Comparison of ENCODE assay signal across 1 cellular context in the genomic region with DNA sequence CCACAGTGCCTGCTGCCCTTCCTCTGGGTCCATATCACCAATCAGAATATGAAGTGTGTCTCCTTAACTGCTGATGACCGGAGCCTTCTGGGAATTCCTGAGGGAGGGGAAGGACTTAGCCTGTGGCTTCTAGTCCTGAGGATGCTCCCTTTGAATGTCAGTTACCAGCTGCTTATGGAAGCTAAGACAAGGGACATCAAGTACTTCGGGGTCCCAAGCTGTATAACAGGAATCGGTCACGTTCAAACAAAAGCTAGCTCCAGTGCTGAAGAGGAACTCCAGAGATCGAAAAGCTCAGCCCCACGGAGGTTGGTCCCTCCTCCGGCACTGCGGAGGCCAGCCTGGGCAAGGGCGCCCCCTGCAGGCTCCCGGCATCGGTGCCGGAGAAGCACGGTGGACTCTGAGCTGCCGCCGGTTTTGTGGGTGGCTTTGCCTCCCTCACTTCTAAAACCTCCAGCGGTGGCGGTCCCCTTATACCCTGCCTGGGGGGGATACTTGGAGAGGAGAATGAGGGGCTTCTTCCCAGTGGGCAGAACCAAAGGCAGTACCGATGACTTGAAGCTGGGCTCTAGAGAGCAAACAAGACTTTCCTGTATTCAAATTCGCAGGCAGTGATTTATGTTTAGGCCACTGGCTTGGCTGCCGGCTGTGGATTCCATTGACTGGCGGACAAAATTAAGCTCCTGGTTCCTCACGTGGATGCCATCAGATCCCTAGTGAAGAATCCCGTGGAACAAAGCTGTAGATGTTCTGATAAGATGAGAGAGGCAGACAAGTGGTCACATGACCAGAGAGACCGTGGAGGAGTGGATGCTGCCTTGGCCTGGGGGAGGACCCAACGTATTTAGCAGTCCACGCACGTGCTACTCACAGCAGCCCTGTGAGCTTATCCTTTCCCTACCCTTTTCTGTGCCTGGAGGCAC.
TF ChIP-seq lines count a peak whose summit lies in the region.

No MANE protein-coding gene starts in this region.

TF ChIP-seq in K562, 482 proteins besides CTCF, POLR2A, EP300 and RAD21 (continued from another document and continues in another):
- TF ChIP-seq, protein P1, sequence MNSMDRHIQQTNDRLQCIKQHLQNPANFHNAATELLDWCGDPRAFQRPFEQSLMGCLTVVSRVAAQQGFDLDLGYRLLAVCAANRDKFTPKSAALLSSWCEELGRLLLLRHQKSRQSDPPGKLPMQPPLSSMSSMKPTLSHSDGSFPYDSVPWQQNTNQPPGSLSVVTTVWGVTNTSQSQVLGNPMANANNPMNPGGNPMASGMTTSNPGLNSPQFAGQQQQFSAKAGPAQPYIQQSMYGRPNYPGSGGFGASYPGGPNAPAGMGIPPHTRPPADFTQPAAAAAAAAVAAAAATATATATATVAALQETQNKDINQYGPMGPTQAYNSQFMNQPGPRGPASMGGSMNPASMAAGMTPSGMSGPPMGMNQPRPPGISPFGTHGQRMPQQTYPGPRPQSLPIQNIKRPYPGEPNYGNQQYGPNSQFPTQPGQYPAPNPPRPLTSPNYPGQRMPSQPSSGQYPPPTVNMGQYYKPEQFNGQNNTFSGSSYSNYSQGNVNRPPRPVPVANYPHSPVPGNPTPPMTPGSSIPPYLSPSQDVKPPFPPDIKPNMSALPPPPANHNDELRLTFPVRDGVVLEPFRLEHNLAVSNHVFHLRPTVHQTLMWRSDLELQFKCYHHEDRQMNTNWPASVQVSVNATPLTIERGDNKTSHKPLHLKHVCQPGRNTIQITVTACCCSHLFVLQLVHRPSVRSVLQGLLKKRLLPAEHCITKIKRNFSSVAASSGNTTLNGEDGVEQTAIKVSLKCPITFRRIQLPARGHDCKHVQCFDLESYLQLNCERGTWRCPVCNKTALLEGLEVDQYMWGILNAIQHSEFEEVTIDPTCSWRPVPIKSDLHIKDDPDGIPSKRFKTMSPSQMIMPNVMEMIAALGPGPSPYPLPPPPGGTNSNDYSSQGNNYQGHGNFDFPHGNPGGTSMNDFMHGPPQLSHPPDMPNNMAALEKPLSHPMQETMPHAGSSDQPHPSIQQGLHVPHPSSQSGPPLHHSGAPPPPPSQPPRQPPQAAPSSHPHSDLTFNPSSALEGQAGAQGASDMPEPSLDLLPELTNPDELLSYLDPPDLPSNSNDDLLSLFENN (IDR thresholded peaks at IDR 0.05; ENCODE audit: low read depth in 2 of 2, low read length in 2 of 2): no peak; a peak in 1 of 4 replicates
- TF ChIP-seq PHF8 (IDR thresholded peaks at IDR 0.05; ENCODE audit: borderline replicate concordance, low read length): no peak
- no peak for TF ChIP-seq SRSF7 (optimal IDR thresholded peaks at IDR 0.05; ENCODE audit: low read depth, low read length)
- no peak for TF ChIP-seq TBP (optimal IDR thresholded peaks at IDR 0.05; ENCODE audit: low read depth, low read length)
- TF ChIP-seq FOXJ3 (CRISPR knock-in tag; IDR thresholded peaks at IDR 0.05): no peak
- TF ChIP-seq KLF1 (tag; IDR thresholded peaks at IDR 0.05): no peak
- no peak for TF ChIP-seq HMG20A (CRISPR knock-in tag; conservative IDR thresholded peaks at IDR 0.05)
- TF ChIP-seq OTX1 (CRISPR knock-in tag; IDR thresholded peaks at IDR 0.05): no peak
- TF ChIP-seq, protein P2, sequence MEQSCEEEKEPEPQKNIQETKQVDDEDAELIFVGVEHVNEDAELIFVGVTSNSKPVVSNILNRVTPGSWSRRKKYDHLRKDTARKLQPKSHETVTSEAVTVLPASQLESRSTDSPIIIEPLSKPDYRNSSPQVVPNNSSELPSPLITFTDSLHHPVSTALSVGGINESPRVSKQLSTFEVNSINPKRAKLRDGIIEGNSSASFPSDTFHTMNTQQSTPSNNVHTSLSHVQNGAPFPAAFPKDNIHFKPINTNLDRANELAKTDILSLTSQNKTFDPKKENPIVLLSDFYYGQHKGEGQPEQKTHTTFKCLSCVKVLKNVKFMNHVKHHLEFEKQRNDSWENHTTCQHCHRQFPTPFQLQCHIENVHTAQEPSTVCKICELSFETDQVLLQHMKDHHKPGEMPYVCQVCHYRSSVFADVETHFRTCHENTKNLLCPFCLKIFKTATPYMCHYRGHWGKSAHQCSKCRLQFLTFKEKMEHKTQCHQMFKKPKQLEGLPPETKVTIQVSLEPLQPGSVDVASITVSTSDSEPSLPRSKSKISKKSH (CRISPR knock-in tag; IDR thresholded peaks at IDR 0.05): no peak
- TF ChIP-seq CBFA2T2 (conservative IDR thresholded peaks at IDR 0.05): peak; percentile 18; the same call in 1 of the 2 replicates
- TF ChIP-seq EP400 (IDR thresholded peaks at IDR 0.05): no peak
- no peak for TF ChIP-seq ZNF354B (CRISPR knock-in tag; IDR thresholded peaks at IDR 0.05)
- TF ChIP-seq NR0B1 (IDR thresholded peaks at IDR 0.05; ENCODE audit: partially characterized antibody): no peak
- TF ChIP-seq SPI1 (IDR thresholded peaks at IDR 0.05; ENCODE audit: borderline replicate concordance, low read depth, low read length): peak; percentile 83
- TF ChIP-seq THRA (IDR thresholded peaks at IDR 0.05): no peak
- no peak for TF ChIP-seq MAFG (tag; conservative IDR thresholded peaks at IDR 0.05)
- TF ChIP-seq NFYB (IDR thresholded peaks at IDR 0.05; ENCODE audit: extremely low read depth, insufficient read length): no peak
- no peak for TF ChIP-seq SMARCC2 (IDR thresholded peaks at IDR 0.05; ENCODE audit: low read depth)
- no peak for TF ChIP-seq ZNF239 (CRISPR knock-in tag; IDR thresholded peaks at IDR 0.05)
- TF ChIP-seq, protein P3, sequence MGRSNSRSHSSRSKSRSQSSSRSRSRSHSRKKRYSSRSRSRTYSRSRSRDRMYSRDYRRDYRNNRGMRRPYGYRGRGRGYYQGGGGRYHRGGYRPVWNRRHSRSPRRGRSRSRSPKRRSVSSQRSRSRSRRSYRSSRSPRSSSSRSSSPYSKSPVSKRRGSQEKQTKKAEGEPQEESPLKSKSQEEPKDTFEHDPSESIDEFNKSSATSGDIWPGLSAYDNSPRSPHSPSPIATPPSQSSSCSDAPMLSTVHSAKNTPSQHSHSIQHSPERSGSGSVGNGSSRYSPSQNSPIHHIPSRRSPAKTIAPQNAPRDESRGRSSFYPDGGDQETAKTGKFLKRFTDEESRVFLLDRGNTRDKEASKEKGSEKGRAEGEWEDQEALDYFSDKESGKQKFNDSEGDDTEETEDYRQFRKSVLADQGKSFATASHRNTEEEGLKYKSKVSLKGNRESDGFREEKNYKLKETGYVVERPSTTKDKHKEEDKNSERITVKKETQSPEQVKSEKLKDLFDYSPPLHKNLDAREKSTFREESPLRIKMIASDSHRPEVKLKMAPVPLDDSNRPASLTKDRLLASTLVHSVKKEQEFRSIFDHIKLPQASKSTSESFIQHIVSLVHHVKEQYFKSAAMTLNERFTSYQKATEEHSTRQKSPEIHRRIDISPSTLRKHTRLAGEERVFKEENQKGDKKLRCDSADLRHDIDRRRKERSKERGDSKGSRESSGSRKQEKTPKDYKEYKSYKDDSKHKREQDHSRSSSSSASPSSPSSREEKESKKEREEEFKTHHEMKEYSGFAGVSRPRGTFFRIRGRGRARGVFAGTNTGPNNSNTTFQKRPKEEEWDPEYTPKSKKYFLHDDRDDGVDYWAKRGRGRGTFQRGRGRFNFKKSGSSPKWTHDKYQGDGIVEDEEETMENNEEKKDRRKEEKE (IDR thresholded peaks at IDR 0.05; ENCODE audit: borderline replicate concordance in 1 of 2, control insufficient read depth in 1 of 2, low read depth in 2 of 2, low read length in 1 of 2): no peak
- TF ChIP-seq, protein P4, sequence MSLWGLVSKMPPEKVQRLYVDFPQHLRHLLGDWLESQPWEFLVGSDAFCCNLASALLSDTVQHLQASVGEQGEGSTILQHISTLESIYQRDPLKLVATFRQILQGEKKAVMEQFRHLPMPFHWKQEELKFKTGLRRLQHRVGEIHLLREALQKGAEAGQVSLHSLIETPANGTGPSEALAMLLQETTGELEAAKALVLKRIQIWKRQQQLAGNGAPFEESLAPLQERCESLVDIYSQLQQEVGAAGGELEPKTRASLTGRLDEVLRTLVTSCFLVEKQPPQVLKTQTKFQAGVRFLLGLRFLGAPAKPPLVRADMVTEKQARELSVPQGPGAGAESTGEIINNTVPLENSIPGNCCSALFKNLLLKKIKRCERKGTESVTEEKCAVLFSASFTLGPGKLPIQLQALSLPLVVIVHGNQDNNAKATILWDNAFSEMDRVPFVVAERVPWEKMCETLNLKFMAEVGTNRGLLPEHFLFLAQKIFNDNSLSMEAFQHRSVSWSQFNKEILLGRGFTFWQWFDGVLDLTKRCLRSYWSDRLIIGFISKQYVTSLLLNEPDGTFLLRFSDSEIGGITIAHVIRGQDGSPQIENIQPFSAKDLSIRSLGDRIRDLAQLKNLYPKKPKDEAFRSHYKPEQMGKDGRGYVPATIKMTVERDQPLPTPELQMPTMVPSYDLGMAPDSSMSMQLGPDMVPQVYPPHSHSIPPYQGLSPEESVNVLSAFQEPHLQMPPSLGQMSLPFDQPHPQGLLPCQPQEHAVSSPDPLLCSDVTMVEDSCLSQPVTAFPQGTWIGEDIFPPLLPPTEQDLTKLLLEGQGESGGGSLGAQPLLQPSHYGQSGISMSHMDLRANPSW (CRISPR knock-in tag; IDR thresholded peaks at IDR 0.05): no peak
- no peak for TF ChIP-seq SMAD2 (IDR thresholded peaks at IDR 0.05; ENCODE audit: low read depth, low read length)
- TF ChIP-seq E2F3 (CRISPR knock-in tag; IDR thresholded peaks at IDR 0.05): no peak
- TF ChIP-seq MYNN (IDR thresholded peaks at IDR 0.05): no peak
- TF ChIP-seq MYNN (CRISPR knock-in tag; IDR thresholded peaks at IDR 0.05): no peak
- TF ChIP-seq MED1 (CRISPR knock-in tag; IDR thresholded peaks at IDR 0.05; ENCODE audit: borderline replicate concordance): no peak
- TF ChIP-seq, protein P5, sequence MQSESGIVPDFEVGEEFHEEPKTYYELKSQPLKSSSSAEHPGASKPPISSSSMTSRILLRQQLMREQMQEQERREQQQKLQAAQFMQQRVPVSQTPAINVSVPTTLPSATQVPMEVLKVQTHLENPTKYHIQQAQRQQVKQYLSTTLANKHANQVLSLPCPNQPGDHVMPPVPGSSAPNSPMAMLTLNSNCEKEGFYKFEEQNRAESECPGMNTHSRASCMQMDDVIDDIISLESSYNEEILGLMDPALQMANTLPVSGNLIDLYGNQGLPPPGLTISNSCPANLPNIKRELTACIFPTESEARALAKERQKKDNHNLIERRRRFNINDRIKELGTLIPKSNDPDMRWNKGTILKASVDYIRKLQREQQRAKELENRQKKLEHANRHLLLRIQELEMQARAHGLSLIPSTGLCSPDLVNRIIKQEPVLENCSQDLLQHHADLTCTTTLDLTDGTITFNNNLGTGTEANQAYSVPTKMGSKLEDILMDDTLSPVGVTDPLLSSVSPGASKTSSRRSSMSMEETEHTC (IDR thresholded peaks at IDR 0.05): no peak
- TF ChIP-seq ZKSCAN8 (CRISPR knock-in tag; IDR thresholded peaks at IDR 0.05): no peak
- TF ChIP-seq HSF4 (CRISPR knock-in tag; IDR thresholded peaks at IDR 0.05; ENCODE audit: borderline replicate concordance): no peak
- TF ChIP-seq, protein P6, sequence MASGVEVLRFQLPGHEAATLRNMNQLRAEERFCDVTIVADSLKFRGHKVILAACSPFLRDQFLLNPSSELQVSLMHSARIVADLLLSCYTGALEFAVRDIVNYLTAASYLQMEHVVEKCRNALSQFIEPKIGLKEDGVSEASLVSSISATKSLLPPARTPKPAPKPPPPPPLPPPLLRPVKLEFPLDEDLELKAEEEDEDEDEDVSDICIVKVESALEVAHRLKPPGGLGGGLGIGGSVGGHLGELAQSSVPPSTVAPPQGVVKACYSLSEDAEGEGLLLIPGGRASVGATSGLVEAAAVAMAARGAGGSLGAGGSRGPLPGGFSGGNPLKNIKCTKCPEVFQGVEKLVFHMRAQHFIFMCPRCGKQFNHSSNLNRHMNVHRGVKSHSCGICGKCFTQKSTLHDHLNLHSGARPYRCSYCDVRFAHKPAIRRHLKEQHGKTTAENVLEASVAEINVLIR (CRISPR knock-in tag; IDR thresholded peaks at IDR 0.05): no peak
- no peak for TF ChIP-seq SLC30A9 (CRISPR knock-in tag; IDR thresholded peaks at IDR 0.05)
- no peak for TF ChIP-seq ZBTB43 (CRISPR knock-in tag; IDR thresholded peaks at IDR 0.05)
- no peak for TF ChIP-seq SAFB (IDR thresholded peaks at IDR 0.05; ENCODE audit: borderline replicate concordance, low read depth, low read length)
- TF ChIP-seq DIDO1 (tag; IDR thresholded peaks at IDR 0.05; ENCODE audit: low read depth): no peak
- peak; percentile 80 for TF ChIP-seq RAD51 (IDR thresholded peaks at IDR 0.05; ENCODE audit: borderline replicate concordance, low read depth)
- TF ChIP-seq PHF21A (IDR thresholded peaks at IDR 0.05; ENCODE audit: borderline replicate concordance, low read depth): peak; percentile 18; the same call in 1 of the 2 replicates
- TF ChIP-seq ZFPM2 (CRISPR knock-in tag; IDR thresholded peaks at IDR 0.05): no peak
- no peak for TF ChIP-seq ZNF444 (CRISPR knock-in tag; IDR thresholded peaks at IDR 0.05)
- no peak for TF ChIP-seq ZNF699 (CRISPR knock-in tag; IDR thresholded peaks at IDR 0.05; ENCODE audit: insufficient replicate concordance)
- no peak for TF ChIP-seq ELF2 (CRISPR knock-in tag; IDR thresholded peaks at IDR 0.05)
- peak; percentile 44; the same call in 1 of the 2 replicates for TF ChIP-seq MTA3 (IDR thresholded peaks at IDR 0.05; ENCODE audit: borderline replicate concordance)
- no peak for TF ChIP-seq POLR2H (tag; IDR thresholded peaks at IDR 0.05; ENCODE audit: low read depth)
- no peak for TF ChIP-seq PHB (CRISPR knock-in tag; IDR thresholded peaks at IDR 0.05)
- TF ChIP-seq ZNF316 (IDR thresholded peaks at IDR 0.05): no peak
- TF ChIP-seq POLR3G (IDR thresholded peaks at IDR 0.05; ENCODE audit: extremely low read depth, insufficient read length, insufficient replicate concordance): no peak
- no peak for TF ChIP-seq NFRKB (IDR thresholded peaks at IDR 0.05; ENCODE audit: low read depth)
